Comparison of ENCODE assay signal across 17 cellular contexts in genomic region chr14:42994001-42994736, GRCh38.
DNase-seq lines count a peak whose midpoint lies in the region; ATAC-seq and TF ChIP-seq lines count a peak whose summit lies in the region.
"Had no signal": no experiment of that assay in that cellular context is flagged by ENCODE, and none has a peak within 500 bp of the region (broad histone marks: within the 10 kb centered on the region; RNA-seq: fewer than 3 reads in every experiment).

No MANE protein-coding gene starts in this region.

- H3K27me3 ChIP-seq in PC-3 (ENCODE audit: low read length) = no peaks in the 10 kb centered on the region
- H3K27me3 ChIP-seq in gastroesophageal sphincter = no peaks in the 10 kb centered on the region
- H3K27me3 ChIP-seq: BLaER1, body of pancreas, tibial nerve had no signal

- no TSS peak for BruUV-seq in PC-3 (replicated peaks; lab: Mats Ljungman, UMichigan)

- no peak overlapping the region for H3K9ac ChIP-seq in PC-3 (ENCODE audit: low read length)
- H3K9ac ChIP-seq: BLaER1 had no signal

- 59 to 75% methylated on average over 3 of the region's 3 CpGs for WGBS in gastroesophageal sphincter (ENCODE audit: low coverage in 1 of 2), 2 donors

- no peaks in the 10 kb centered on the region for H3K9me3 ChIP-seq in PC-3 (ENCODE audit: low read length)
- H3K9me3 ChIP-seq in gastroesophageal sphincter = no peaks in the 10 kb centered on the region
- H3K9me3 ChIP-seq: BLaER1, body of pancreas, left ventricle myocardium inferior had no signal

- POLR2A ChIA-PET in PC-3 (lab: Charles Lee; ENCODE audit: unreplicated experiment) = no interaction called here

- no peak overlapping the region for H2AFZ ChIP-seq in PC-3 (ENCODE audit: low read length)

- H4K20me1 ChIP-seq in PC-3 (ENCODE audit: low read length) = no peaks in the 10 kb centered on the region
- H4K20me1 ChIP-seq: BLaER1 had no signal

- no peaks in the 10 kb centered on the region for H3K79me2 ChIP-seq in PC-3 (ENCODE audit: low read length)

- H3K36me3 ChIP-seq in PC-3 (ENCODE audit: low read depth, low read length) (no peaks in the 10 kb centered on the region), gastroesophageal sphincter (no peaks in the 10 kb centered on the region)
- H3K36me3 ChIP-seq: BLaER1, left ventricle myocardium inferior, tibial nerve had no signal

- TF ChIP-seq EP300 in gastroesophageal sphincter (IDR thresholded peaks at IDR 0.05) = no peak

- no peaks in the 10 kb centered on the region for H3K9me2 ChIP-seq in PC-3 (replicated peaks; ENCODE audit: low read length)

- H3K4me3 ChIP-seq in PC-3 (ENCODE audit: low read length) (no peak overlapping the region), retinal pigment epithelial cell (ENCODE audit: low read length) (no peak overlapping the region), gastroesophageal sphincter (no peak overlapping the region)
- H3K4me3 ChIP-seq: BLaER1, body of pancreas, left ventricle myocardium inferior, tibial nerve had no signal

- peak overlapping the region; percentile 56 for H3K27ac ChIP-seq in PC-3 (ENCODE audit: low read length)
- no peak overlapping the region for H3K27ac ChIP-seq in gastroesophageal sphincter
- H3K27ac ChIP-seq: BLaER1, body of pancreas, left ventricle myocardium inferior, tibial nerve had no signal

- H3K4me2 ChIP-seq in PC-3 (ENCODE audit: low read length) = peak overlapping the region; percentile 37
- H3K4me2 ChIP-seq: BLaER1 had no signal

- CTCF ChIA-PET in PC-3 (lab: Charles Lee) = no interaction called here

- DNase-seq in HPDE6-E6E7 (ENCODE audit: extremely low spot score) (peak; percentile 37), PC-3 (peak; percentile 84), fibroblast of gingiva (ENCODE audit: low read depth) (peak; percentile 86), retinal pigment epithelial cell (ENCODE audit: low read depth) (peak; percentile 32), COLO668 (lab: John Stamatoyannopoulos, UW; ENCODE audit: unreplicated experiment) (no peak)
- DNase-seq: activated CD8-positive, alpha-beta memory T cell treated with anti-CD3 and anti-CD28 coated beads, Interleukin-2, amount 50 U/mL, for 4 hours; activated naive CD4-positive, alpha-beta T cell; body of pancreas; dermis blood vessel endothelial cell; left ventricle myocardium inferior; Right ventricle myocardium superior; T-helper 2 cell had no signal

- no peak for TF ChIP-seq CTCF in PC-3 (conservative IDR thresholded peaks at IDR 0.05; ENCODE audit: low read depth, low read length)
- peak; percentile 13 for TF ChIP-seq CTCF in retinal pigment epithelial cell (conservative IDR thresholded peaks at IDR 0.05; ENCODE audit: low read depth, low read length)
- no peak for TF ChIP-seq CTCF in gastroesophageal sphincter (IDR thresholded peaks at IDR 0.05)

- no peak for TF ChIP-seq POLR2A in gastroesophageal sphincter (IDR thresholded peaks at IDR 0.05)

- ATAC-seq in PC-3 (peak; percentile 97), GM18511 (IDR thresholded peaks at IDR 0.05; ENCODE audit: unreplicated experiment) (no peak), HG03097 (IDR thresholded peaks at IDR 0.05; ENCODE audit: low FRiP score, unreplicated experiment) (no peak), gastroesophageal sphincter (no peak)
- ATAC-seq: body of pancreas had no signal

- H3K4me1 ChIP-seq in PC-3 (ENCODE audit: insufficient read depth, low read length) (peaks cover 19% of the 10 kb centered on the region), gastroesophageal sphincter (no peaks in the 10 kb centered on the region)
- H3K4me1 ChIP-seq: BLaER1, body of pancreas, left ventricle myocardium inferior, tibial nerve had no signal

- no peaks in the 10 kb centered on the region for H3F3A ChIP-seq in PC-3 (ENCODE audit: low read length, unreplicated experiment)

- intact Hi-C loops in PC-3 (cut with micrococcal nuclease) = no loop called here
